ENCODE assay signal across 31 cellular contexts in the genomic region with DNA sequence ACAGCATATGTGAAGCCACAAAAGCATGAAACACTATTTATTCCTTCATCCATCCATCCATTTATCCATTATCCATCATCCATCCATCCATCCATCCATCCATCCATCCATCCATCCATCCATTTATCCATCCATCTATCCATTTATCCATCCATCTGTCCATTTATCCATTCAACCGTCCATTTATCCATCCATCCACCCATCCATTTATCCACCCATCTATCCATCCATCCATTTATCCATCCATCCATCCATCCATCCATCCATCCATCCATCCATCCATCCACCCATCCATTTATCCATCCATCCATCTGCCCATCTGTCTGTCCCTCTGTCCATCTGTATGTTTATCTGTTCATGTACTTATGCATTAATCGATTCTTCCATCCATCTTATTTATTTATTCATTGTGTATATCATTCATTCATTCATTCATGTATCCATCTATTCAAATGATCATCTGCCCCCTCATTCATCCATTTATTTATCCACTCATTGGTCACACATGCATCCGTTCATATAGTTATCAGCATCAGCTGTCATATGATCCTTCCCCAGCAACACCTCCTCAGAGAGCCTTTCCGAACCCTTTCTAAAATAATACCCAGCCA. TPM values are rescaled to one million over a fixed set of nuclear protein-coding genes. Genes with fewer than 3 reads are reported as not detected.
"Had no signal": no experiment of that assay in that cellular context is flagged by ENCODE, and none has a peak within 500 bp of the region (broad histone marks: within the 10 kb centered on the region; RNA-seq: fewer than 3 reads in every experiment).

No MANE protein-coding gene starts in this region.

- H3K27ac ChIP-seq: coronary artery, dorsolateral prefrontal cortex, epithelial cell of prostate, esophagus squamous epithelium, gastrocnemius medialis, heart right ventricle, left lung, lower lobe of right lung had no signal

- H3K36me3 Mint-ChIP-seq: mesothelial cell of epicardium had no signal

- H3K27ac Mint-ChIP-seq: mesothelial cell of epicardium had no signal

- ATAC-seq: esophagus mucosa, gastrocnemius medialis, heart right ventricle, left cardiac atrium, left lung, left ventricle myocardium superior, lower lobe of right lung, mucosa of descending colon had no signal

- H3K4me3 Mint-ChIP-seq: mesothelial cell of epicardium, naive B cell had no signal

- H3K9me3 ChIP-seq: esophagus squamous epithelium, gastrocnemius medialis, heart right ventricle, left lung, lower lobe of right lung, mucosa of descending colon had no signal

- H3K4me1 ChIP-seq: left lung had no signal

- H3K4me3 ChIP-seq: coronary artery, dorsolateral prefrontal cortex, esophagus squamous epithelium, gastrocnemius medialis, heart right ventricle, left lung, lower lobe of right lung, mucosa of descending colon had no signal

- H3K9me3 Mint-ChIP-seq: mesothelial cell of epicardium had no signal

- H3K36me3 ChIP-seq: esophagus squamous epithelium, gastrocnemius medialis, heart right ventricle, left lung, lower lobe of right lung had no signal

- H3K4me1 Mint-ChIP-seq: mesothelial cell of epicardium, naive B cell had no signal

- H3K27me3 ChIP-seq: gastrocnemius medialis had no signal

- DNase-seq: dermis blood vessel endothelial cell; dorsolateral prefrontal cortex; effector CD4-positive, alpha-beta T cell; effector memory CD4-positive, alpha-beta T cell; erythroblast; esophagus squamous epithelium; foreskin fibroblast; foreskin melanocyte; gastrocnemius medialis; glutamatergic neuron; head of caudate nucleus; heart right ventricle; hippocampal formation; left cardiac atrium; left lung; left ventricle myocardium superior; lower lobe of right lung; mesenchymal stem cell; mucosa of descending colon; naive B cell had no signal

RNA-seq across cellular contexts. Expression of gene MYH14, which starts 7.0 kb away (rescaled TPM):
- total RNA-seq: myocyte had no signal

RNA-seq across cellular contexts. Expression of gene IZUMO2, which starts 33.3 kb away (rescaled TPM):
- total RNA-seq: dermis blood vessel endothelial cell, esophagus mucosa, esophagus squamous epithelium, gastrocnemius medialis, glomerular endothelial cell, heart right ventricle, kidney epithelial cell, left cardiac atrium, left lung, left ventricle myocardium superior, lower leg skin, lower lobe of right lung, lung microvascular endothelial cell, mesenteric fat pad, mesothelial cell of epicardium, mucosa of descending colon, myocyte had no signal
- polyA plus RNA-seq: heart right ventricle, keratinocyte had no signal
